Comparison of ENCODE assay signal across 14 cellular contexts in the genomic region with DNA sequence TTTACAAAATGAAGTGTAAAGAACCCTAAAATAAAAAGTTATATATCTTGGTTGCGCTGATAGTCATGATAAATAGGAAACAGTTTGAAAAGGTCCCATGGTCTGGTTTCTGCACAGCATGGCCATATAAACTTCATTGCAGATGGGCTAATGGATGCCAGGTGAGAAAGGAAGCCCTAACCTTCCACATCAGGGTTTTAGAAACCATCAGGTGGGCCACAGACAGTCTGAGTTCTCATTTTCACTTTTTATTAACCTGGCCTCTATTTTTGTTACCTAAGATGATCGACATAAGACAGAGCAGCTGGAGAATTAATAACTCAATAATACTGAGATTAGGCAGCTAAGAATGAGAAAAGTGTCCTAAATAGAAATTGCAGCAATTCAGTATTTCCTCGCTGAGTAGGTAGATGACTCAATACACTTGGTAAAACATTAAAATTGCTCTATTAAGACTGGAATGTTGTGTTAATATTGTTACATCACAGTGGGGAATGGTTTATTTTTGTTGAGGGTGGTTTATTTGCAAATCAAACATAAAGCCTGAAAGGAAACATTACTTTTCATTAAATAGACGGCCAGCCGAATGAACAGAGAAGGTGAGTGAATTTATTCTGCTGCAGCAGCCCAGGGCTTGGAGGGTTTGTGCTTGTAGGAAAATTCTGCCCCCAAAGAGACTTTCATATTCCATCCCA. TPM values are rescaled to one million over a fixed set of nuclear protein-coding genes. Genes with fewer than 3 reads are reported as not detected.
DNase-seq lines count a peak whose midpoint lies in the region; ATAC-seq and TF ChIP-seq lines count a peak whose summit lies in the region.
"Had no signal": no experiment of that assay in that cellular context is flagged by ENCODE, and none has a peak within 500 bp of the region (broad histone marks: within the 10 kb centered on the region; RNA-seq: fewer than 3 reads in every experiment).

No MANE protein-coding gene starts in this region.

- DNase-seq in COR-L47 (lab: John Stamatoyannopoulos, UW) = peak; percentile 8
- DNase-seq in NCI-H146 treated with DMSO at 0.1 percent for 48 hours (lab: John Stamatoyannopoulos, UW; ENCODE audit: unreplicated experiment) = peak; percentile 75
- DNase-seq in epithelial cell of proximal tubule (ENCODE audit: low read depth) = peak; percentile 26
- no peak for DNase-seq in omental fat pad (ENCODE audit: low spot score)
- no peak for DNase-seq in mucosa of descending colon
- DNase-seq in NCI-H1092 treated with DMSO at 0.1 percent for 48 hours (lab: John Stamatoyannopoulos, UW) = no peak
- DNase-seq: activated CD4-positive, alpha-beta T cell treated with anti-CD3 and anti-CD28 coated beads, Interleukin-2, amount 10 ng/mL, durations not matched to agents 7 days and 5 days; activated effector memory CD4-positive, alpha-beta T cell treated with anti-CD3 and anti-CD28 coated beads, Interleukin-2, amount 50 U/mL, for 16 hours; GF-D8; heart left ventricle; NCI-H1092 had no signal

- WGBS in mesodermal cell (ENCODE audit: insufficient coverage in 2 of 2), 2 experiments = 80 to 100% methylated on average over 1 of the region's 5 CpGs

- H3K36me3 ChIP-seq in mesodermal cell (ENCODE audit: control insufficient read depth, insufficient read depth, low read length) (no peaks in the 10 kb centered on the region), mucosa of descending colon (ENCODE audit: low read depth) (no peaks in the 10 kb centered on the region)
- H3K36me3 ChIP-seq: heart left ventricle had no signal

- peak overlapping the region; percentile 12 for H3K27ac ChIP-seq in mesodermal cell (ENCODE audit: low read depth, low read length, severe bottlenecking)
- H3K27ac ChIP-seq: coronary artery had no signal

- intact Hi-C loops in mucosa of descending colon (cut with DNase I, micrococcal nuclease) = no loop called here

- ATAC-seq in omental fat pad (ENCODE audit: low FRiP score) = no peak
- ATAC-seq in mucosa of descending colon = no peak
- no peak for ATAC-seq in GM19351 (IDR thresholded peaks at IDR 0.05; ENCODE audit: unreplicated experiment)

- TF ChIP-seq CTCF in epithelial cell of proximal tubule (conservative IDR thresholded peaks at IDR 0.05; ENCODE audit: low read depth, low read length) (no peak), omental fat pad (IDR thresholded peaks at IDR 0.05) (no peak), mucosa of descending colon (IDR thresholded peaks at IDR 0.05) (no peak)

- no peaks in the 10 kb centered on the region for H3K9me3 ChIP-seq in mesodermal cell (ENCODE audit: control insufficient read depth, low read length)
- H3K9me3 ChIP-seq in mucosa of descending colon = no peaks in the 10 kb centered on the region
- H3K9me3 ChIP-seq: heart left ventricle had no signal

- H3K4me3 ChIP-seq in epithelial cell of proximal tubule (ENCODE audit: low read depth, low read length) (no peak overlapping the region), mesodermal cell (ENCODE audit: extremely low read depth, insufficient read depth, low read length, poor library complexity, severe bottlenecking) (no peak overlapping the region), mucosa of descending colon (no peak overlapping the region)
- H3K4me3 ChIP-seq: coronary artery, heart left ventricle had no signal

- H3K4me1 ChIP-seq in mesodermal cell (ENCODE audit: control insufficient read depth, insufficient read depth, low read length, poor library complexity, severe bottlenecking) (peaks cover 18% of the 10 kb centered on the region), mucosa of descending colon (ENCODE audit: low read depth) (peaks cover 8% of the 10 kb centered on the region)

RNA-seq across cellular contexts. Expression of a gene that starts 21.1 kb away (rescaled TPM):
- 2.3 and 4.0 TPM in 2 replicates for total RNA-seq in epithelial cell of proximal tubule
- polyA plus RNA-seq in mesodermal cell (2013, experiment 1 of 2) = 31.3 TPM
- 42.2 TPM for polyA plus RNA-seq in mesodermal cell (2013, experiment 2 of 2)
- total RNA-seq in omental fat pad = 10 to 100 TPM; 24.0 to 43.0 (median 40.3) TPM
- 100 to 1,000 TPM in 1 of 3 donors, 10 to 100 TPM in 2; 70.9 to 109 (median 96.8) TPM for total RNA-seq in mucosa of descending colon

Comparison
In these comparisons a context has a peak if more than half of its experiments do, and no peak if none do; other contexts are left out.
1. DNase-seq: peak in COR-L47 (single experiment), NCI-H146 treated with DMSO at 0.1 percent for 48 hours (single experiment) and epithelial cell of proximal tubule (single experiment); none in omental fat pad (single experiment), mucosa of descending colon (0 of 3) and NCI-H1092 treated with DMSO at 0.1 percent for 48 hours (single experiment).